ENCODE assay signal across 21 cellular contexts in the genomic region with DNA sequence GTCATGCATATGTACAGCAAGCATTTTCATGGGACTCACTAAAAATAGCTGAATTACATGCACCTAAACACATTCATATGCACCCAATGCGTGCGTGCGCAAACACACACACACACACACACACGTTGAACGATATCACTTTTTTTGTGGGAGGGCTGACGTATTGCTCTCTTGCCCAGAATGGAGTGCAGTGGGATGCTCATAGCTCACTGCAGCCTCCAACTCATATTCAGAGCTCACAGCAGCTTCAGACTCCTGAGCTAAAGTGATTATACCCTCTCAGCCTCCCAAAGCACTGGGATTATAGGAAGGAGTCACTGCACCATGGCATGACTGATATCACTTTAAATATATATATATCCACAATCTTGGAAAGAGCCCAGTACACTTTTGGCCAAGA.
DNase-seq lines count a peak whose midpoint lies in the region; ATAC-seq lines count a peak whose summit lies in the region.
"Had no signal": no experiment of that assay in that cellular context is flagged by ENCODE, and none has a peak within 500 bp of the region (broad histone marks: within the 10 kb centered on the region; RNA-seq: fewer than 3 reads in every experiment).

No MANE protein-coding gene starts in this region.

- no peaks in the 10 kb centered on the region for H3K9me3 Mint-ChIP-seq in activated CD4-positive, alpha-beta T cell treated with anti-CD3 and anti-CD28 coated beads for 36 hours (ENCODE audit: low read depth)
- H3K9me3 Mint-ChIP-seq in activated CD8-positive, alpha-beta T cell treated with anti-CD3 and anti-CD28 coated beads, Interleukin-2, amount 10 ng/mL, durations not matched to agents 7 days and 5 days (ENCODE audit: insufficient read depth): no peaks in the 10 kb centered on the region

- DNase-seq in activated CD4-positive, alpha-beta T cell treated with anti-CD3 and anti-CD28 coated beads for 36 hours: peak; percentile 17
- DNase-seq in activated CD4-positive, alpha-beta T cell treated with anti-CD3 and anti-CD28 coated beads, Interleukin-2, amount 50 U/mL, for 4 hours: no peak
- peak; percentile 12 for DNase-seq in NCI-H1105 (lab: John Stamatoyannopoulos, UW)
- DNase-seq in NCI-H524 treated with DMSO at 0.1 percent for 48 hours (lab: John Stamatoyannopoulos, UW): peak; percentile 35
- DNase-seq in activated CD8-positive, alpha-beta T cell treated with anti-CD3 and anti-CD28 coated beads, Interleukin-2, amount 10 ng/mL, durations not matched to agents 7 days and 5 days: peak; percentile 26
- DNase-seq in stimulated activated CD4-positive, alpha-beta T cell treated with anti-CD3 and anti-CD28 coated beads, Interleukin-12 subunit alpha, Interleukin-12 subunit beta, amount 100 ng/mL, for 4 hours: no peak
- DNase-seq: BE2C; CD8-positive, alpha-beta T cell; DND-41; GDM1; GM23248; NCI-H1092; NCI-H187 treated with DMSO at 0.1 percent for 48 hours; NCI-H226; NCI-H774; OCI-M1; RPMI8226; T-cell had no signal

- no peak overlapping the region for H3K4me3 Mint-ChIP-seq in activated CD4-positive, alpha-beta T cell treated with anti-CD3 and anti-CD28 coated beads for 36 hours
- H3K4me3 Mint-ChIP-seq in activated CD8-positive, alpha-beta T cell treated with anti-CD3 and anti-CD28 coated beads, Interleukin-2, amount 10 ng/mL, durations not matched to agents 7 days and 5 days: no peak overlapping the region
- H3K4me3 Mint-ChIP-seq: CD8-positive, alpha-beta T cell; T-cell had no signal

- intact Hi-C loops in activated CD4-positive, alpha-beta T cell treated with anti-CD3 and anti-CD28 coated beads for 36 hours (cut with DNase I, micrococcal nuclease): no loop called here

- CTCF ChIA-PET in activated CD4-positive, alpha-beta T cell treated with anti-CD3 and anti-CD28 coated beads for 36 hours (lab: Charles Lee): no interaction called here
- CTCF ChIA-PET in activated CD8-positive, alpha-beta T cell treated with anti-CD3 and anti-CD28 coated beads, Interleukin-2, amount 10 ng/mL, durations not matched to agents 7 days and 5 days (lab: Charles Lee): no interaction called here

- H3K27me3 Mint-ChIP-seq in activated CD4-positive, alpha-beta T cell treated with anti-CD3 and anti-CD28 coated beads for 36 hours: no peaks in the 10 kb centered on the region
- no peaks in the 10 kb centered on the region for H3K27me3 Mint-ChIP-seq in activated CD8-positive, alpha-beta T cell treated with anti-CD3 and anti-CD28 coated beads, Interleukin-2, amount 10 ng/mL, durations not matched to agents 7 days and 5 days (ENCODE audit: low read depth)
- H3K27me3 Mint-ChIP-seq: T-cell had no signal

- no peaks in the 10 kb centered on the region for H3K4me1 Mint-ChIP-seq in activated CD4-positive, alpha-beta T cell treated with anti-CD3 and anti-CD28 coated beads for 36 hours
- no peaks in the 10 kb centered on the region for H3K4me1 Mint-ChIP-seq in activated CD8-positive, alpha-beta T cell treated with anti-CD3 and anti-CD28 coated beads, Interleukin-2, amount 10 ng/mL, durations not matched to agents 7 days and 5 days (ENCODE audit: low read depth)
- H3K4me1 Mint-ChIP-seq: T-cell had no signal

- ATAC-seq in activated CD4-positive, alpha-beta T cell treated with anti-CD3 and anti-CD28 coated beads for 36 hours: peak; percentile 66
- no peak for ATAC-seq in activated CD8-positive, alpha-beta T cell treated with anti-CD3 and anti-CD28 coated beads, Interleukin-2, amount 10 ng/mL, durations not matched to agents 7 days and 5 days
- ATAC-seq in GM21786 (IDR thresholded peaks at IDR 0.05; ENCODE audit: unreplicated experiment) (no peak), HG03354 (IDR thresholded peaks at IDR 0.05; ENCODE audit: poor library complexity, severe bottlenecking, unreplicated experiment) (no peak)
- ATAC-seq: CD8-positive, alpha-beta T cell; HCT116; T-cell had no signal

- H3K27ac Mint-ChIP-seq in activated CD4-positive, alpha-beta T cell treated with anti-CD3 and anti-CD28 coated beads for 36 hours: no peak overlapping the region
- H3K27ac Mint-ChIP-seq in activated CD8-positive, alpha-beta T cell treated with anti-CD3 and anti-CD28 coated beads, Interleukin-2, amount 10 ng/mL, durations not matched to agents 7 days and 5 days: no peak overlapping the region
- H3K27ac Mint-ChIP-seq: CD8-positive, alpha-beta T cell; T-cell had no signal

- POLR2A ChIA-PET in activated CD4-positive, alpha-beta T cell treated with anti-CD3 and anti-CD28 coated beads for 36 hours (lab: Charles Lee): no interaction called here
- POLR2A ChIA-PET in activated CD8-positive, alpha-beta T cell treated with anti-CD3 and anti-CD28 coated beads, Interleukin-2, amount 10 ng/mL, durations not matched to agents 7 days and 5 days (lab: Charles Lee): no interaction called here

- H3K36me3 Mint-ChIP-seq in activated CD4-positive, alpha-beta T cell treated with anti-CD3 and anti-CD28 coated beads for 36 hours (ENCODE audit: low read depth): no peaks in the 10 kb centered on the region
- no peaks in the 10 kb centered on the region for H3K36me3 Mint-ChIP-seq in activated CD8-positive, alpha-beta T cell treated with anti-CD3 and anti-CD28 coated beads, Interleukin-2, amount 10 ng/mL, durations not matched to agents 7 days and 5 days (ENCODE audit: low read depth)
- H3K36me3 Mint-ChIP-seq: CD8-positive, alpha-beta T cell; T-cell had no signal

Comparison
In these comparisons a context has a peak if more than half of its experiments do, and no peak if none do; other contexts are left out.
1. DNase-seq: peak in activated CD4-positive, alpha-beta T cell treated with anti-CD3 and anti-CD28 coated beads for 36 hours (single experiment), NCI-H1105 (single experiment), NCI-H524 treated with DMSO at 0.1 percent for 48 hours (single experiment) and activated CD8-positive, alpha-beta T cell treated with anti-CD3 and anti-CD28 coated beads, Interleukin-2, amount 10 ng/mL, durations not matched to agents 7 days and 5 days (single experiment); none in activated CD4-positive, alpha-beta T cell treated with anti-CD3 and anti-CD28 coated beads, Interleukin-2, amount 50 U/mL, for 4 hours (0 of 2) and stimulated activated CD4-positive, alpha-beta T cell treated with anti-CD3 and anti-CD28 coated beads, Interleukin-12 subunit alpha, Interleukin-12 subunit beta, amount 100 ng/mL, for 4 hours (single experiment).